8 cellular contexts compared by ENCODE assay signal in genomic region chr17:51260237-51260959, GRCh38. TPM values are rescaled to one million over a fixed set of nuclear protein-coding genes. Genes with fewer than 3 reads are reported as not detected.
A peak's percentile ranks its signal among the peaks of the same experiment; 100 is the strongest.
DNase-seq lines count a peak whose midpoint lies in the region; ATAC-seq and TF ChIP-seq lines count a peak whose summit lies in the region.

Gene UTP18 (plus strand): TSS chr17:51260546. CDS start chr17:51260585, 39 bp downstream.

- WGBS in esophagus muscularis mucosa: 0% methylated on average over 20 of the region's 82 CpGs

- in situ Hi-C loops in Panc1 (cut with HindIII; ENCODE audit: low pct_unique_long_range_greater_than_20kb, low sequenced_read_pairs): no loop called here

- H3K9me3 ChIP-seq in Panc1 (ENCODE audit: control insufficient read depth, insufficient read depth, low read depth, low read length): no peaks in the 10 kb centered on the region
- H3K9me3 ChIP-seq in esophagus muscularis mucosa: no peaks in the 10 kb centered on the region
- no peaks in the 10 kb centered on the region for H3K9me3 ChIP-seq in muscle layer of duodenum (ENCODE audit: control insufficient read depth in 1 of 2, low read length in 2 of 2)

- peak within 1 kb of the TSS; percentile 89 for H3K4me3 Mint-ChIP-seq in activated T-cell treated with anti-CD3 and anti-CD28 coated beads, Interleukin-2, amount 50 U/mL, for 4 hours

- intact Hi-C loops in Panc1 (cut with micrococcal nuclease; ENCODE audit: unreplicated experiment) (no loop called here), esophagus muscularis mucosa (cut with DNase I) (loop anchor here (5.0 kb wide), 1 partner anchor 93 kb away; the partner anchor contains the start of gene NME2)

- H3K9ac ChIP-seq in KMS-11: peak within 1 kb of the TSS; percentile 95

- POLR2A ChIA-PET in Panc1 (lab: Charles Lee): interaction anchor here (0.5 kb wide), 1 partner anchor 13 kb away, joined by 4 read pairs; no protein-coding TSS in a partner anchor

- TF ChIP-seq EP300 in esophagus muscularis mucosa (IDR thresholded peaks at IDR 0.05): no peak

- H3K36me3 Mint-ChIP-seq in activated T-cell treated with anti-CD3 and anti-CD28 coated beads, Interleukin-2, amount 50 U/mL, for 4 hours (ENCODE audit: insufficient read depth): peaks cover 21% of the 10 kb centered on the region

- H3K4me3 ChIP-seq in KMS-11 (IDR thresholded peaks at IDR 0.05; ENCODE audit: insufficient read depth, low read depth, low read length) (peak within 1 kb of the TSS; percentile 32), Panc1 (ENCODE audit: low read depth in 2 of 2, low read length in 2 of 2) (peak within 1 kb of the TSS; percentile 89 to 97), esophagus muscularis mucosa (peak within 1 kb of the TSS; percentile 91 to 98 (median 93)), muscle layer of duodenum (ENCODE audit: low read depth in 1 of 2, low read length in 2 of 2) (peak within 1 kb of the TSS; percentile 94 to 99)

- H3K4me2 ChIP-seq in KMS-11: peak within 1 kb of the TSS; percentile 75

- peak; percentile 98 for DNase-seq in DMS79 treated with DMSO at 0.1 percent for 48 hours (lab: John Stamatoyannopoulos, UW)
- DNase-seq in Panc1 (ENCODE audit: low read depth, low spot score): peak; percentile 85
- peak; percentile 95 for DNase-seq in activated T-cell treated with anti-CD3 and anti-CD28 coated beads, Interleukin-2, amount 50 U/mL, for 4 hours
- DNase-seq in esophagus muscularis mucosa (ENCODE audit: extremely low spot score): peak; percentile 99
- DNase-seq in stimulated activated CD8-positive, alpha-beta memory T cell treated with anti-CD3 and anti-CD28 coated beads, Interleukin-7, amount 100 ng/mL, for 24 hours (ENCODE audit: low read depth): peak; percentile 88

- H3K9me3 Mint-ChIP-seq in activated T-cell treated with anti-CD3 and anti-CD28 coated beads, Interleukin-2, amount 50 U/mL, for 4 hours: no peaks in the 10 kb centered on the region

- no peaks in the 10 kb centered on the region; the same call in 1 of the 2 replicates for H3K36me3 ChIP-seq in KMS-11 (ENCODE audit: insufficient read depth)
- peaks cover 28% of the 10 kb centered on the region for H3K36me3 ChIP-seq in Panc1 (ENCODE audit: control insufficient read depth, insufficient read depth, low read length)
- H3K36me3 ChIP-seq in esophagus muscularis mucosa: peaks cover 0 to 28% (median 10%) of the 10 kb centered on the region in 4 donors
- H3K36me3 ChIP-seq in muscle layer of duodenum (ENCODE audit: control insufficient read depth in 1 of 2, insufficient read depth in 2 of 2, low read length in 2 of 2): peaks cover 4 to 8% of the 10 kb centered on the region in 2 donors

- CTCF ChIA-PET in Panc1 (lab: Charles Lee): no interaction called here

- no peaks in the 10 kb centered on the region for H3K27me3 Mint-ChIP-seq in activated T-cell treated with anti-CD3 and anti-CD28 coated beads, Interleukin-2, amount 50 U/mL, for 4 hours (ENCODE audit: low read depth)

- TF ChIP-seq CTCF in KMS-11 (conservative IDR thresholded peaks at IDR 0.05; ENCODE audit: low read depth, low read length) (no peak), Panc1 (IDR thresholded peaks at IDR 0.05) (no peak), esophagus muscularis mucosa (IDR thresholded peaks at IDR 0.05) (peak in 1 of 3 experiments; percentile 23)

- peak; percentile 39 for TF ChIP-seq POLR2A in esophagus muscularis mucosa (IDR thresholded peaks at IDR 0.05; ENCODE audit: low read depth)

- H2AFZ ChIP-seq in KMS-11 (ENCODE audit: low read depth): peak within 1 kb of the TSS; percentile 82

- H4K20me1 ChIP-seq in KMS-11 (ENCODE audit: insufficient read depth): peaks cover 6% of the 10 kb centered on the region

- H3K27me3 ChIP-seq in KMS-11 (ENCODE audit: insufficient read depth, low read depth): no peaks in the 10 kb centered on the region
- no peaks in the 10 kb centered on the region for H3K27me3 ChIP-seq in Panc1 (ENCODE audit: control insufficient read depth, insufficient read depth, low read length)
- H3K27me3 ChIP-seq in esophagus muscularis mucosa: no peaks in the 10 kb centered on the region
- H3K27me3 ChIP-seq in muscle layer of duodenum (ENCODE audit: low read depth, low read length): no peaks in the 10 kb centered on the region

- no TSS peak for BruUV-seq in Panc1 (replicated peaks; lab: Mats Ljungman, UMichigan)

- H3K4me1 ChIP-seq in KMS-11 (ENCODE audit: low read depth, poor library complexity, severe bottlenecking) (peaks cover 58% of the 10 kb centered on the region), Panc1 (ENCODE audit: control insufficient read depth, insufficient read depth, low read length) (peaks cover 43% of the 10 kb centered on the region), esophagus muscularis mucosa (peaks cover 39 to 69% (median 63%) of the 10 kb centered on the region in 4 donors), muscle layer of duodenum (ENCODE audit: control insufficient read depth in 1 of 2, insufficient read depth in 2 of 2, low read length in 2 of 2) (peaks cover 12 to 41% of the 10 kb centered on the region in 2 donors)

- H3K79me2 ChIP-seq in KMS-11 (ENCODE audit: insufficient read depth, low read depth): peaks cover 84% of the 10 kb centered on the region

- peaks cover 63% of the 10 kb centered on the region for H3K4me1 Mint-ChIP-seq in activated T-cell treated with anti-CD3 and anti-CD28 coated beads, Interleukin-2, amount 50 U/mL, for 4 hours (ENCODE audit: low read depth)

- ATAC-seq in GM21786 (IDR thresholded peaks at IDR 0.05; ENCODE audit: unreplicated experiment) (peak; percentile 67), Panc1 (peak; percentile 90)
- ATAC-seq in activated T-cell treated with anti-CD3 and anti-CD28 coated beads, Interleukin-2, amount 50 U/mL, for 4 hours: peak; percentile 83 to 84

- peak within 1 kb of the TSS; percentile 84 for H3K27ac ChIP-seq in KMS-11
- H3K27ac ChIP-seq in Panc1 (ENCODE audit: low read length): peak within 1 kb of the TSS; percentile 99
- peak within 1 kb of the TSS; percentile 93 to 99 (median 98) for H3K27ac ChIP-seq in esophagus muscularis mucosa (replicated peaks in 1 of 4)
- peak within 1 kb of the TSS; percentile 99 for H3K27ac ChIP-seq in muscle layer of duodenum (ENCODE audit: low read length)

RNA-seq across cellular contexts. Expression of gene UTP18, which starts in this region (rescaled TPM):
- total RNA-seq in Panc1 (2021; ENCODE audit: unreplicated experiment): 96.3 TPM
- polyA plus RNA-seq in Panc1 (2012; ENCODE audit: insufficient read length): 52.7 TPM
- 100 to 1,000 TPM in 1 of 3 donors, 10 to 100 TPM in 2; 80.0 to 103 (median 89.0) TPM for total RNA-seq in activated T-cell treated with anti-CD3 and anti-CD28 coated beads, Interleukin-2, amount 50 U/mL, for 4 hours
- total RNA-seq in esophagus muscularis mucosa: 10 to 100 TPM; 17.9 to 29.3 (median 21.1) TPM

Comparison
In these comparisons a context has a peak if more than half of its experiments do, and no peak if none do; other contexts are left out.
1. Peak in every context shown above with its lines: DNase-seq, ATAC-seq, H3K4me3 ChIP-seq and H3K27ac ChIP-seq.
2. H3K4me3 ChIP-seq: peak in every context shown above with its lines; median percentile 96 in muscle layer of duodenum; 93 in Panc1; 93 in esophagus muscularis mucosa; 32 in KMS-11.